Comparison of ENCODE assay signal across 8 cellular contexts in genomic region chr4:113979157-113979972, GRCh38. TPM values are rescaled to one million over a fixed set of nuclear protein-coding genes. Genes with fewer than 3 reads are reported as not detected.
A peak's percentile ranks its signal among the peaks of the same experiment; 100 is the strongest.
DNase-seq lines count a peak whose midpoint lies in the region; ATAC-seq and TF ChIP-seq lines count a peak whose summit lies in the region.

Gene ARSJ (minus strand): TSS chr4:113979647. CDS start chr4:113978834, 813 bp downstream.

- H3K4me3 ChIP-seq in WERI-Rb-1 (ENCODE audit: low read depth, low read length) (peak within 1 kb of the TSS; percentile 49), dorsolateral prefrontal cortex (peak within 1 kb of the TSS; percentile 34 to 82 (median 64))

- ATAC-seq in HG02610 (IDR thresholded peaks at IDR 0.05; ENCODE audit: unreplicated experiment) (peak; percentile 60), GM19455 (IDR thresholded peaks at IDR 0.05; ENCODE audit: unreplicated experiment) (no peak)

- H3K27me3 ChIP-seq in WERI-Rb-1 (ENCODE audit: insufficient read depth, low read depth, severe bottlenecking) (peaks cover 13% of the 10 kb centered on the region), dorsolateral prefrontal cortex (peaks cover 0 to 24% (median 0%) of the 10 kb centered on the region in 45 donors)

- H3K9me3 ChIP-seq in WERI-Rb-1 (ENCODE audit: severe bottlenecking) = peaks cover 1% of the 10 kb centered on the region

- DNase-seq in Ammon's horn (ENCODE audit: low spot score) (peak; percentile 24), WERI-Rb-1 (peak; percentile 52), dorsolateral prefrontal cortex (peak in 8 of 10 donors; percentile 27 to 72 (median 40)), left kidney (ENCODE audit: low read depth, low spot score) (peak; percentile 83), SIG-M5 (lab: John Stamatoyannopoulos, UW) (no peak)
- DNase-seq in stimulated activated CD4-positive, alpha-beta T cell treated with anti-CD3 and anti-CD28 coated beads, Interleukin-15, amount 100 ng/mL, for 24 hours = peak; percentile 44

- TF ChIP-seq CTCF in WERI-Rb-1 (IDR thresholded peaks at IDR 0.05; ENCODE audit: low read depth, low read length) (0 out of 2 replicates have a peak, but pooled peaks have one; percentile 10), dorsolateral prefrontal cortex (IDR thresholded peaks at IDR 0.05 in 54 of 56, conservative IDR thresholded peaks at IDR 0.05 in 2 of 56; ENCODE audit: low read depth in 1 of 56, partially characterized antibody in 56 of 56) (no peak)

- H3K27ac ChIP-seq in WERI-Rb-1 = no peak within 1 kb of the TSS
- peak within 1 kb of the TSS in 52 of 59 donors; percentile 1 to 80 (median 52) for H3K27ac ChIP-seq in dorsolateral prefrontal cortex

- intact Hi-C loops in dorsolateral prefrontal cortex (cut with DNase I) = no loop called here

- no peaks in the 10 kb centered on the region for H3K36me3 ChIP-seq in WERI-Rb-1

RNA-seq across cellular contexts. Expression of gene ARSJ, which starts in this region (rescaled TPM):
- 10 to 100 TPM in 1 of 120 experiments, 1 to 10 TPM in 119; 1.9 to 10.0 (median 4.9) TPM for total RNA-seq in dorsolateral prefrontal cortex
